In genomic region chr6:109428889-109429477, GRCh38 we compare ENCODE assay signal across 16 cellular contexts. TPM values are rescaled to one million over a fixed set of nuclear protein-coding genes. Genes with fewer than 3 reads are reported as not detected.
A peak's percentile ranks its signal among the peaks of the same experiment; 100 is the strongest.
DNase-seq lines count a peak whose midpoint lies in the region; TF ChIP-seq lines count a peak whose summit lies in the region.
"Had no signal": no experiment of that assay in that cellular context is flagged by ENCODE, and none has a peak within 500 bp of the region (broad histone marks: within the 10 kb centered on the region; RNA-seq: fewer than 3 reads in every experiment).

No MANE protein-coding gene starts in this region.

- no peaks in the 10 kb centered on the region for H3K9me3 Mint-ChIP-seq in T-helper 2 cell treated with Interferon-gamma antibody and Interleukin-4, amounts not matched to agents 5 μg/mL and 100 μg/mL, for 36 hours
- H3K9me3 Mint-ChIP-seq: activated T-helper 17 cell treated with anti-CD3 and anti-CD28 coated beads, Interleukin-2, amount 50 U/mL, for 72 hours; T-cell had no signal

- CTCF ChIA-PET in AG04450 (lab: Charles Lee) (no interaction called here), RWPE1 (lab: Yijun Ruan, JAX) (interaction anchor here (0.6 to 1.2 kb wide), 2 partner anchors 35 to 56 kb away, joined by 3 read pairs; no protein-coding TSS in a partner anchor)

- no peaks in the 10 kb centered on the region for H3K36me3 Mint-ChIP-seq in T-helper 2 cell treated with Interferon-gamma antibody and Interleukin-4, amounts not matched to agents 5 μg/mL and 100 μg/mL, for 36 hours (ENCODE audit: low read depth)

- TF ChIP-seq CTCF in AG04450 (IDR thresholded peaks at IDR 0.05; ENCODE audit: low read depth, low read length) (no peak), cardiac fibroblast (IDR thresholded peaks at IDR 0.05; ENCODE audit: low read depth, low read length) (no peak), RWPE1 (conservative IDR thresholded peaks at IDR 0.05; ENCODE audit: low read depth) (no peak)

- H3K27ac ChIP-seq in AG04450 (ENCODE audit: low read depth, low read length) (no peak overlapping the region), RWPE1 (no peak overlapping the region)
- H3K27ac ChIP-seq: BLaER1 treated with 17β-estradiol and CSF1 and Interleukin-3, amounts not matched to agents 10 nM and 100 nM had no signal

- H3K4me3 ChIP-seq in AG04450 (ENCODE audit: low read depth, low read length) (no peak overlapping the region), cardiac fibroblast (replicated peaks in 1 of 2; ENCODE audit: low read depth in 2 of 2, low read length in 2 of 2) (no peak overlapping the region)
- H3K4me3 ChIP-seq: BLaER1 treated with 17β-estradiol and CSF1 and Interleukin-3, amounts not matched to agents 10 nM and 100 nM had no signal

- H3K27ac Mint-ChIP-seq in T-helper 2 cell treated with Interferon-gamma antibody and Interleukin-4, amounts not matched to agents 5 μg/mL and 100 μg/mL, for 36 hours: no peak overlapping the region
- H3K27ac Mint-ChIP-seq: activated CD4-positive, alpha-beta T cell treated with anti-CD3 and anti-CD28 coated beads for 36 hours; activated T-helper 17 cell treated with anti-CD3 and anti-CD28 coated beads, Interleukin-2, amount 50 U/mL, for 72 hours; T-cell had no signal

- peaks cover 25% of the 10 kb centered on the region for H3K27me3 Mint-ChIP-seq in T-helper 2 cell treated with Interferon-gamma antibody and Interleukin-4, amounts not matched to agents 5 μg/mL and 100 μg/mL, for 36 hours (ENCODE audit: low read depth)

- H3K27me3 ChIP-seq in AG04450 (ENCODE audit: control insufficient read depth, insufficient read depth, low read length): peaks cover 5% of the 10 kb centered on the region
- H3K27me3 ChIP-seq: BLaER1 treated with 17β-estradiol and CSF1 and Interleukin-3, amounts not matched to agents 10 nM and 100 nM had no signal

- peaks cover 2% of the 10 kb centered on the region for H3K4me1 Mint-ChIP-seq in T-helper 2 cell treated with Interferon-gamma antibody and Interleukin-4, amounts not matched to agents 5 μg/mL and 100 μg/mL, for 36 hours (ENCODE audit: low read depth)
- H3K4me1 Mint-ChIP-seq: activated CD4-positive, alpha-beta T cell treated with anti-CD3 and anti-CD28 coated beads for 36 hours; activated T-helper 17 cell treated with anti-CD3 and anti-CD28 coated beads, Interleukin-2, amount 50 U/mL, for 72 hours; T-cell had no signal

- no peak overlapping the region for H3K4me3 Mint-ChIP-seq in T-helper 2 cell treated with Interferon-gamma antibody and Interleukin-4, amounts not matched to agents 5 μg/mL and 100 μg/mL, for 36 hours
- H3K4me3 Mint-ChIP-seq: activated CD4-positive, alpha-beta T cell treated with anti-CD3 and anti-CD28 coated beads for 36 hours; activated T-helper 17 cell treated with anti-CD3 and anti-CD28 coated beads, Interleukin-2, amount 50 U/mL, for 72 hours; T-cell had no signal

- DNase-seq in AG04450 (ENCODE audit: low read depth, low spot score) (peak; percentile 30), H4 (ENCODE audit: low spot score) (peak; percentile 30), cardiac fibroblast (ENCODE audit: low read depth in 2 of 2) (peak; percentile 50 to 90), left kidney (ENCODE audit: low read depth, low spot score) (peak; percentile 31), RWPE1 (ENCODE audit: low spot score) (no peak), midbrain (lab: John Stamatoyannopoulos, UW) (no peak)
- no peak for DNase-seq in activated CD8-positive, alpha-beta memory T cell treated with anti-CD3 and anti-CD28 coated beads, Interleukin-2, amount 50 U/mL, for 48 hours
- no peak for DNase-seq in T-helper 2 cell treated with Interferon-gamma antibody and Interleukin-4, amounts not matched to agents 5 μg/mL and 100 μg/mL, for 36 hours (ENCODE audit: low spot score)
- DNase-seq: activated CD4-positive, alpha-beta T cell treated with anti-CD3 and anti-CD28 coated beads for 36 hours; GDM1; NCI-H146; posterior cingulate gyrus; stimulated activated CD4-positive, alpha-beta T cell treated with anti-CD3 and anti-CD28 coated beads, Interleukin-1b, Interleukin-23, amount 100 ng/mL, for 48 hours; T-cell had no signal

- POLR2A ChIA-PET in AG04450 (lab: Yijun Ruan, JAX) (interaction anchor here (0.8 to 1.0 kb wide), 2 partner anchors 12 to 46 kb away, joined by 4 to 7 read pairs; partner anchors contain the start of genes CD164, PPIL6 and SMPD2), RWPE1 (lab: Yijun Ruan, JAX; ENCODE audit: low non-redundant PET) (no interaction called here)

- H3K9me3 ChIP-seq in AG04450 (ENCODE audit: control insufficient read depth, insufficient read depth, low read length): no peaks in the 10 kb centered on the region
- H3K9me3 ChIP-seq: BLaER1 treated with 17β-estradiol and CSF1 and Interleukin-3, amounts not matched to agents 10 nM and 100 nM had no signal

RNA-seq across cellular contexts. Expression of gene PPIL6, which starts 11.4 kb away (rescaled TPM):
- polyA plus RNA-seq in AG04450 (2011; rRNA removed): 0.71 and 0.83 TPM in 2 replicates
- not detected in 2 replicates for polyA minus RNA-seq in AG04450 (2011; rRNA and poly(A)+ RNA removed)
- total RNA-seq in H4 (2014; rRNA removed; shearing (Covaris generic)): 1.0 TPM in 1 of 2 replicates, not detected in the other

RNA-seq across cellular contexts. Expression of gene SMPD2, which starts 11.5 kb away (rescaled TPM):
- 4.5 and 5.4 TPM in 2 replicates for polyA plus RNA-seq in AG04450 (2011; rRNA removed)
- 11.4 and 13.4 TPM in 2 replicates for polyA minus RNA-seq in AG04450 (2011; rRNA and poly(A)+ RNA removed)
- 11.2 and 12.9 TPM in 2 replicates for total RNA-seq in H4 (2014; rRNA removed; shearing (Covaris generic))

RNA-seq across cellular contexts. Expression of gene MICAL1, which starts 26.6 kb away (rescaled TPM):
- polyA plus RNA-seq in AG04450 (2011; rRNA removed): 40.9 and 48.1 TPM in 2 replicates
- 47.5 and 60.9 TPM in 2 replicates for polyA minus RNA-seq in AG04450 (2011; rRNA and poly(A)+ RNA removed)
- 3.5 and 5.8 TPM in 2 replicates for total RNA-seq in H4 (2014; rRNA removed; shearing (Covaris generic))

RNA-seq across cellular contexts. Expression of gene CD164, which starts 46.7 kb away (rescaled TPM):
- polyA plus RNA-seq in AG04450 (2011; rRNA removed): 344 and 383 TPM in 2 replicates
- polyA minus RNA-seq in AG04450 (2011; rRNA and poly(A)+ RNA removed): 292 and 328 TPM in 2 replicates
- total RNA-seq in H4 (2014; rRNA removed; shearing (Covaris generic)): 92.0 and 115 TPM in 2 replicates

RNA-seq across cellular contexts. Expression of gene ZBTB24, which starts 54.0 kb away (rescaled TPM):
- polyA plus RNA-seq in AG04450 (2011; rRNA removed): 3.6 and 4.4 TPM in 2 replicates
- polyA minus RNA-seq in AG04450 (2011; rRNA and poly(A)+ RNA removed): 6.1 and 6.6 TPM in 2 replicates
- 5.2 and 6.1 TPM in 2 replicates for total RNA-seq in H4 (2014; rRNA removed; shearing (Covaris generic))

Comparison
In these comparisons a context has a peak if more than half of its experiments do, and no peak if none do; other contexts are left out.
1. DNase-seq: peak in AG04450 (single experiment), H4 (single experiment), cardiac fibroblast (2 of 2) and left kidney (single experiment); none in activated CD8-positive, alpha-beta memory T cell treated with anti-CD3 and anti-CD28 coated beads, Interleukin-2, amount 50 U/mL, for 48 hours (single experiment), RWPE1 (single experiment), midbrain (single experiment) and T-helper 2 cell treated with Interferon-gamma antibody and Interleukin-4, amounts not matched to agents 5 μg/mL and 100 μg/mL, for 36 hours (single experiment).